Comparison of ENCODE assay signal across 17 cellular contexts in the genomic region with DNA sequence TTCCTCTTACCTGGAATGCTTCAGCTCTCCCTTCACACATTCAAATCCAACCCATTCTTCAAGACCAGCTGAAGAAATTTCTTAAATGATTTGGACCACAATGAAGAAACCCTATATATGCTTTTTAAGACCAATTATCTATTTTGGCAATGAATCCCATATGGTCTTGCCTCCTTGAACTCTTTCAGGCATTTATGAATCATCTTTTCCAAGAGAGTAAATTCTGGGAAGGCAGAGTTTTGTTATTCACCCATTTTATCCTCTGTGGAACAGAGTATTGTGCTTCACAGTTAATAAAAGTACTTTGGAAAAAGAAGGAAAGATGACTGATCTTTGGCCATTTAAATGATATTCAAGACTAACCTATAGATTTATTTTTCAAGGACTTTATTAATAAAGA. TPM values are rescaled to one million over a fixed set of nuclear protein-coding genes. Genes with fewer than 3 reads are reported as not detected.
A peak's percentile ranks its signal among the peaks of the same experiment; 100 is the strongest.
DNase-seq lines count a peak whose midpoint lies in the region; ATAC-seq and TF ChIP-seq lines count a peak whose summit lies in the region.
"Had no signal": no experiment of that assay in that cellular context is flagged by ENCODE, and none has a peak within 500 bp of the region (broad histone marks: within the 10 kb centered on the region; RNA-seq: fewer than 3 reads in every experiment).

No MANE protein-coding gene starts in this region.

- peaks cover 3 to 7% of the 10 kb centered on the region in 2 donors for H3K9me3 Mint-ChIP-seq in activated naive CD4-positive, alpha-beta T cell treated with anti-CD3 and anti-CD28 coated beads, Interleukin-2, amount 50 U/mL, for 72 hours
- H3K9me3 Mint-ChIP-seq in activated naive CD4-positive, alpha-beta T cell treated with anti-CD3 and anti-CD28 coated beads for 36 hours: peaks cover 8% of the 10 kb centered on the region
- peaks cover 10% of the 10 kb centered on the region for H3K9me3 Mint-ChIP-seq in activated CD4-positive, alpha-beta memory T cell treated with anti-CD3 and anti-CD28 coated beads for 36 hours
- no peaks in the 10 kb centered on the region for H3K9me3 Mint-ChIP-seq in endodermal cell
- peaks cover 7 to 9% of the 10 kb centered on the region in 2 donors for H3K9me3 Mint-ChIP-seq in stimulated activated naive CD8-positive, alpha-beta T cell treated with anti-CD3 and anti-CD28 coated beads, Interleukin-15, amount 100 ng/mL, for 72 hours
- H3K9me3 Mint-ChIP-seq: effector memory CD8-positive, alpha-beta T cell had no signal

- no peak overlapping the region for H3K27ac ChIP-seq in endodermal cell (ENCODE audit: low read depth, low read length)
- H3K27ac ChIP-seq: breast epithelium, gastroesophageal sphincter, ovary had no signal

- peaks cover 7% of the 10 kb centered on the region for H3K9me3 ChIP-seq in endodermal cell (ENCODE audit: control insufficient read depth, low read length)
- H3K9me3 ChIP-seq: breast epithelium, gastroesophageal sphincter, ovary had no signal

- no peak overlapping the region for H3K9ac ChIP-seq in endodermal cell (ENCODE audit: extremely low read depth, low read length, poor library complexity, severe bottlenecking)

- H3K4me1 ChIP-seq in endodermal cell (ENCODE audit: control insufficient read depth, insufficient read depth, low read length): no peaks in the 10 kb centered on the region
- H3K4me1 ChIP-seq: breast epithelium, gastroesophageal sphincter had no signal

- CTCF ChIA-PET in activated naive CD4-positive, alpha-beta T cell treated with anti-CD3 and anti-CD28 coated beads for 36 hours (lab: Charles Lee): no interaction called here
- CTCF ChIA-PET in activated CD4-positive, alpha-beta memory T cell treated with anti-CD3 and anti-CD28 coated beads for 36 hours (lab: Charles Lee): no interaction called here

- H3K4me3 ChIP-seq in endodermal cell (ENCODE audit: low read length): no peak overlapping the region
- H3K4me3 ChIP-seq: breast epithelium, gastroesophageal sphincter, ovary had no signal

- intact Hi-C loops in activated naive CD4-positive, alpha-beta T cell treated with anti-CD3 and anti-CD28 coated beads for 36 hours (cut with micrococcal nuclease): no loop called here
- intact Hi-C loops in activated CD4-positive, alpha-beta memory T cell treated with anti-CD3 and anti-CD28 coated beads for 36 hours (cut with micrococcal nuclease): no loop called here

- peaks cover 66% of the 10 kb centered on the region for H3K4me1 Mint-ChIP-seq in activated naive CD4-positive, alpha-beta T cell treated with anti-CD3 and anti-CD28 coated beads for 36 hours (ENCODE audit: low read depth)
- peaks cover 60% of the 10 kb centered on the region for H3K4me1 Mint-ChIP-seq in activated CD4-positive, alpha-beta memory T cell treated with anti-CD3 and anti-CD28 coated beads for 36 hours (ENCODE audit: low read depth)
- H3K4me1 Mint-ChIP-seq in endodermal cell: no peaks in the 10 kb centered on the region
- H3K4me1 Mint-ChIP-seq in stimulated activated naive CD8-positive, alpha-beta T cell treated with anti-CD3 and anti-CD28 coated beads, Interleukin-15, amount 100 ng/mL, for 72 hours: peaks cover 76% of the 10 kb centered on the region

- POLR2A ChIA-PET in activated CD4-positive, alpha-beta memory T cell treated with anti-CD3 and anti-CD28 coated beads for 36 hours (lab: Charles Lee): no interaction called here

- no peak for ATAC-seq in activated naive CD4-positive, alpha-beta T cell treated with anti-CD3 and anti-CD28 coated beads, Interleukin-2, amount 50 U/mL, for 72 hours
- ATAC-seq in stimulated activated naive CD8-positive, alpha-beta T cell treated with anti-CD3 and anti-CD28 coated beads, Interleukin-15, amount 100 ng/mL, for 72 hours: no peak
- no peak for ATAC-seq in GM18519 (IDR thresholded peaks at IDR 0.05; ENCODE audit: low FRiP score, unreplicated experiment)
- ATAC-seq in GM18868 (IDR thresholded peaks at IDR 0.05; ENCODE audit: unreplicated experiment): no peak
- ATAC-seq: effector memory CD8-positive, alpha-beta T cell; gastroesophageal sphincter; stimulated activated naive B cell treated with anti-CD40 and anti-IgM and Interleukin-4, amounts not matched to agents 10 μg/mL and 1 μg/mL and 100 μg/mL, for 72 hours had no signal

- no peak overlapping the region for H3K4me3 Mint-ChIP-seq in activated naive CD4-positive, alpha-beta T cell treated with anti-CD3 and anti-CD28 coated beads for 36 hours
- H3K4me3 Mint-ChIP-seq in activated CD4-positive, alpha-beta memory T cell treated with anti-CD3 and anti-CD28 coated beads for 36 hours: no peak overlapping the region
- no peak overlapping the region for H3K4me3 Mint-ChIP-seq in endodermal cell
- H3K4me3 Mint-ChIP-seq in stimulated activated naive CD8-positive, alpha-beta T cell treated with anti-CD3 and anti-CD28 coated beads, Interleukin-15, amount 100 ng/mL, for 72 hours: peak overlapping the region; percentile 47 to 65
- H3K4me3 Mint-ChIP-seq: effector memory CD8-positive, alpha-beta T cell; stimulated activated naive B cell treated with anti-CD40 and anti-IgM and Interleukin-4, amounts not matched to agents 10 μg/mL and 1 μg/mL and 100 μg/mL, for 72 hours had no signal

- H3K27me3 ChIP-seq in endodermal cell (ENCODE audit: control insufficient read depth, insufficient read depth, low read length, poor library complexity, severe bottlenecking): no peaks in the 10 kb centered on the region
- H3K27me3 ChIP-seq: breast epithelium, gastroesophageal sphincter, ovary had no signal

- H3K36me3 ChIP-seq in endodermal cell (ENCODE audit: control insufficient read depth, insufficient read depth, low read length): peaks cover 67% of the 10 kb centered on the region
- H3K36me3 ChIP-seq: breast epithelium, ovary had no signal

- H3K36me3 Mint-ChIP-seq in activated naive CD4-positive, alpha-beta T cell treated with anti-CD3 and anti-CD28 coated beads, Interleukin-2, amount 50 U/mL, for 72 hours: peaks cover 39 to 75% of the 10 kb centered on the region in 2 donors
- peaks cover 65% of the 10 kb centered on the region for H3K36me3 Mint-ChIP-seq in activated naive CD4-positive, alpha-beta T cell treated with anti-CD3 and anti-CD28 coated beads for 36 hours (ENCODE audit: low read depth)
- H3K36me3 Mint-ChIP-seq in activated CD4-positive, alpha-beta memory T cell treated with anti-CD3 and anti-CD28 coated beads for 36 hours: peaks cover 56% of the 10 kb centered on the region
- H3K36me3 Mint-ChIP-seq in endodermal cell (ENCODE audit: low read depth): peaks cover 64% of the 10 kb centered on the region

- DNase-seq in activated naive CD4-positive, alpha-beta T cell treated with anti-CD3 and anti-CD28 coated beads, Interleukin-2, amount 50 U/mL, for 72 hours (ENCODE audit: low spot score in 2 of 2): no peak
- DNase-seq in activated naive CD4-positive, alpha-beta T cell treated with anti-CD3 and anti-CD28 coated beads for 36 hours: no peak
- DNase-seq in activated CD4-positive, alpha-beta memory T cell treated with anti-CD3 and anti-CD28 coated beads for 36 hours: no peak
- DNase-seq in endodermal cell: no peak
- DNase-seq in stimulated activated naive CD8-positive, alpha-beta T cell treated with anti-CD3 and anti-CD28 coated beads, Interleukin-15, amount 100 ng/mL, for 72 hours: no peak
- no peak for DNase-seq in stimulated activated naive CD4-positive, alpha-beta T cell treated with Interleukin-2 at 50 U/mL for 16 hours (lab: John Stamatoyannopoulos, UW)
- DNase-seq: activated T-cell treated with anti-CD3 and anti-CD28 coated beads, Interleukin-2, amount 50 U/mL, for 48 hours; DMS153; effector memory CD8-positive, alpha-beta T cell; NCI-H187 treated with DMSO at 0.1 percent for 48 hours; NCI-H510A treated with DMSO at 0.1 percent for 48 hours; ovary; stimulated activated naive B cell treated with anti-CD40 and anti-IgM and Interleukin-4, amounts not matched to agents 10 μg/mL and 1 μg/mL and 100 μg/mL, for 72 hours had no signal

- TF ChIP-seq CTCF in endodermal cell (conservative IDR thresholded peaks at IDR 0.05): no peak

- H3K27me3 Mint-ChIP-seq in activated naive CD4-positive, alpha-beta T cell treated with anti-CD3 and anti-CD28 coated beads for 36 hours (ENCODE audit: low read depth): no peaks in the 10 kb centered on the region
- H3K27me3 Mint-ChIP-seq in activated CD4-positive, alpha-beta memory T cell treated with anti-CD3 and anti-CD28 coated beads for 36 hours: no peaks in the 10 kb centered on the region
- no peaks in the 10 kb centered on the region for H3K27me3 Mint-ChIP-seq in endodermal cell (ENCODE audit: insufficient read depth)
- H3K27me3 Mint-ChIP-seq in stimulated activated naive CD8-positive, alpha-beta T cell treated with anti-CD3 and anti-CD28 coated beads, Interleukin-15, amount 100 ng/mL, for 72 hours: no peaks in the 10 kb centered on the region
- H3K27me3 Mint-ChIP-seq: effector memory CD8-positive, alpha-beta T cell; stimulated activated naive B cell treated with anti-CD40 and anti-IgM and Interleukin-4, amounts not matched to agents 10 μg/mL and 1 μg/mL and 100 μg/mL, for 72 hours had no signal

- H3K27ac Mint-ChIP-seq in activated naive CD4-positive, alpha-beta T cell treated with anti-CD3 and anti-CD28 coated beads, Interleukin-2, amount 50 U/mL, for 72 hours: peak overlapping the region; percentile 66 to 82
- no peak overlapping the region for H3K27ac Mint-ChIP-seq in activated naive CD4-positive, alpha-beta T cell treated with anti-CD3 and anti-CD28 coated beads for 36 hours
- H3K27ac Mint-ChIP-seq in activated CD4-positive, alpha-beta memory T cell treated with anti-CD3 and anti-CD28 coated beads for 36 hours: peak overlapping the region; percentile 78
- H3K27ac Mint-ChIP-seq in endodermal cell: peak overlapping the region; percentile 11
- no peak overlapping the region for H3K27ac Mint-ChIP-seq in stimulated activated naive CD8-positive, alpha-beta T cell treated with anti-CD3 and anti-CD28 coated beads, Interleukin-15, amount 100 ng/mL, for 72 hours
- H3K27ac Mint-ChIP-seq: stimulated activated naive B cell treated with anti-CD40 and anti-IgM and Interleukin-4, amounts not matched to agents 10 μg/mL and 1 μg/mL and 100 μg/mL, for 72 hours had no signal

RNA-seq across cellular contexts. Expression of a gene that starts 14.0 kb away (rescaled TPM):
- total RNA-seq in activated naive CD4-positive, alpha-beta T cell treated with anti-CD3 and anti-CD28 coated beads, Interleukin-2, amount 50 U/mL, for 72 hours: 10 to 100 TPM; 64.3 to 70.1 TPM
- 10 to 100 TPM; 40.2 to 41.6 TPM for total RNA-seq in activated naive CD4-positive, alpha-beta T cell treated with anti-CD3 and anti-CD28 coated beads for 36 hours
- total RNA-seq in activated CD4-positive, alpha-beta memory T cell treated with anti-CD3 and anti-CD28 coated beads for 36 hours: 10 to 100 TPM; 52.1 to 56.7 TPM
- 10 to 100 TPM; 27.0 to 27.9 TPM for total RNA-seq in endodermal cell
- 20.5 TPM for polyA plus RNA-seq in endodermal cell (2013, experiment 1 of 2)
- 20.9 TPM for polyA plus RNA-seq in endodermal cell (2013, experiment 2 of 2)

RNA-seq across cellular contexts. Expression of a gene that starts 17.0 kb away (rescaled TPM):
- total RNA-seq in activated naive CD4-positive, alpha-beta T cell treated with anti-CD3 and anti-CD28 coated beads, Interleukin-2, amount 50 U/mL, for 72 hours: 10 to 100 TPM; 64.7 to 65.2 TPM
- 10 to 100 TPM; 28.3 to 31.5 TPM for total RNA-seq in activated naive CD4-positive, alpha-beta T cell treated with anti-CD3 and anti-CD28 coated beads for 36 hours
- 10 to 100 TPM; 45.0 to 46.6 TPM for total RNA-seq in activated CD4-positive, alpha-beta memory T cell treated with anti-CD3 and anti-CD28 coated beads for 36 hours
- total RNA-seq in endodermal cell: 10 to 100 TPM; 33.2 to 44.6 TPM
- polyA plus RNA-seq in endodermal cell (2013, experiment 1 of 2): 24.0 TPM
- polyA plus RNA-seq in endodermal cell (2013, experiment 2 of 2): 23.1 TPM

Comparison
In these comparisons a context has a peak if more than half of its experiments do, and no peak if none do; other contexts are left out.
1. H3K27ac Mint-ChIP-seq: peak in activated naive CD4-positive, alpha-beta T cell treated with anti-CD3 and anti-CD28 coated beads, Interleukin-2, amount 50 U/mL, for 72 hours (2 of 2), activated CD4-positive, alpha-beta memory T cell treated with anti-CD3 and anti-CD28 coated beads for 36 hours (single experiment) and endodermal cell (single experiment); none in activated naive CD4-positive, alpha-beta T cell treated with anti-CD3 and anti-CD28 coated beads for 36 hours (single experiment) and stimulated activated naive CD8-positive, alpha-beta T cell treated with anti-CD3 and anti-CD28 coated beads, Interleukin-15, amount 100 ng/mL, for 72 hours (0 of 2).
2. H3K4me3 Mint-ChIP-seq: peak in stimulated activated naive CD8-positive, alpha-beta T cell treated with anti-CD3 and anti-CD28 coated beads, Interleukin-15, amount 100 ng/mL, for 72 hours (2 of 2); none in activated naive CD4-positive, alpha-beta T cell treated with anti-CD3 and anti-CD28 coated beads for 36 hours (single experiment), activated CD4-positive, alpha-beta memory T cell treated with anti-CD3 and anti-CD28 coated beads for 36 hours (single experiment) and endodermal cell (single experiment).